In genomic region chr5:95611396-95611795, GRCh38 we compare ENCODE assay signal across 34 cellular contexts. TPM values are rescaled to one million over a fixed set of nuclear protein-coding genes. Genes with fewer than 3 reads are reported as not detected.
DNase-seq lines count a peak whose midpoint lies in the region; ATAC-seq, FAIRE-seq and TF ChIP-seq lines count a peak whose summit lies in the region.
"Had no signal": no experiment of that assay in that cellular context is flagged by ENCODE, and none has a peak within 500 bp of the region (broad histone marks: within the 10 kb centered on the region; RNA-seq: fewer than 3 reads in every experiment).

No MANE protein-coding gene starts in this region.

- H3K27ac ChIP-seq in HepG2 (ENCODE audit: extremely low read length, insufficient read depth, low read length) (no peak overlapping the region), right lobe of liver (no peak overlapping the region), K562 (ENCODE audit: extremely low read depth, low read depth, low read length) (no peak overlapping the region)
- H3K27ac ChIP-seq: 22Rv1; A549; BLaER1; BLaER1 treated with 17β-estradiol and CSF1 and Interleukin-3, amounts not matched to agents 10 nM and 100 nM; C4-2B had no signal

- H3K4me3 ChIP-seq in HepG2 (replicated peaks in 1 of 3; ENCODE audit: insufficient read depth in 1 of 3, low read depth in 2 of 3, low read length in 3 of 3): no peak overlapping the region
- no peak overlapping the region for H3K4me3 ChIP-seq in right lobe of liver
- no peak overlapping the region for H3K4me3 ChIP-seq in K562
- H3K4me3 ChIP-seq: A549; BLaER1; BLaER1 treated with 17β-estradiol and CSF1 and Interleukin-3, amounts not matched to agents 10 nM and 100 nM had no signal

- H3K36me3 ChIP-seq in HepG2 (replicated peaks in 1 of 2; ENCODE audit: control insufficient read depth in 1 of 2, insufficient read depth in 2 of 2, low read length in 2 of 2) (no peaks in the 10 kb centered on the region), right lobe of liver (no peaks in the 10 kb centered on the region), K562 (ENCODE audit: control insufficient read depth, insufficient read depth, low read length) (no peaks in the 10 kb centered on the region)
- H3K36me3 ChIP-seq: BE2C, BLaER1 had no signal

- intact Hi-C loops in HepG2 (cut with micrococcal nuclease; ENCODE audit: unreplicated experiment): no loop called here
- intact Hi-C loops in right lobe of liver (cut with DNase I): no loop called here
- intact Hi-C loops in K562 (cut with micrococcal nuclease): no loop called here

- H2AFZ ChIP-seq in HepG2 (ENCODE audit: low read length) (no peak overlapping the region), K562 (ENCODE audit: low read depth, low read length) (no peak overlapping the region)

- TF ChIP-seq POLR2A in HepG2 (IDR thresholded peaks at IDR 0.05; ENCODE audit: insufficient read depth in 1 of 2, low read depth in 2 of 2, low read length in 2 of 2): no peak
- TF ChIP-seq POLR2A in right lobe of liver (IDR thresholded peaks at IDR 0.05): no peak
- TF ChIP-seq POLR2A in K562 (conservative IDR thresholded peaks at IDR 0.05): no peak

- FAIRE-seq in HepG2 (lab: Jason Lieb, UNC): no peak
- peak; percentile 40 for FAIRE-seq in G401.6 (lab: Jason Lieb, UNC)
- no peak for FAIRE-seq in K562 (lab: Jason Lieb, UNC)
- no peak for FAIRE-seq in RCC 7860 (lab: Jason Lieb, UNC)
- FAIRE-seq: A549, D721Med had no signal

- BruUV-seq in HepG2 (replicated peaks; lab: Mats Ljungman, UMichigan): no TSS peak
- no TSS peak for BruUV-seq in K562 (replicated peaks; lab: Mats Ljungman, UMichigan)

- H3K4me1 ChIP-seq in HepG2 (ENCODE audit: insufficient read depth, low read length) (peaks cover 8% of the 10 kb centered on the region; the same call in 1 of the 2 replicates), right lobe of liver (peaks cover 0 to 2% (median 0%) of the 10 kb centered on the region in 4 donors), K562 (replicated peaks in 1 of 2; ENCODE audit: control insufficient read depth in 2 of 2, insufficient read depth in 2 of 2, low read length in 2 of 2) (no peaks in the 10 kb centered on the region; a peak in 1 of 5 replicates)
- H3K4me1 ChIP-seq: A549, BE2C, BLaER1, Caco-2 had no signal

- no peaks in the 10 kb centered on the region for H3K9me1 ChIP-seq in K562 (ENCODE audit: control insufficient read depth, insufficient read depth, low read length)

- H3K9me3 ChIP-seq in HepG2 (ENCODE audit: low read length): no peaks in the 10 kb centered on the region
- no peaks in the 10 kb centered on the region for H3K9me3 ChIP-seq in right lobe of liver
- H3K9me3 ChIP-seq in K562 (replicated peaks; ENCODE audit: control insufficient read depth, insufficient read depth, low read depth, low read length): peaks cover 2% of the 10 kb centered on the region
- H3K9me3 ChIP-seq: BE2C had no signal

- TF ChIP-seq EP300 in HepG2 (IDR thresholded peaks at IDR 0.05; ENCODE audit: low read depth in 2 of 2, low read length in 2 of 2) (no peak), HepG2 (CRISPR knock-in tag; IDR thresholded peaks at IDR 0.05; ENCODE audit: borderline replicate concordance) (no peak), K562 (IDR thresholded peaks at IDR 0.05; ENCODE audit: low read length) (no peak)

- TF ChIP-seq CTCF in HepG2 (CRISPR knock-in tag; IDR thresholded peaks at IDR 0.05) (no peak), right lobe of liver (IDR thresholded peaks at IDR 0.05) (no peak), K562 (IDR thresholded peaks at IDR 0.05 in 2 of 3, conservative IDR thresholded peaks at IDR 0.05 in 1 of 3; ENCODE audit: insufficient read depth in 2 of 3, low read depth in 1 of 3, low read length in 3 of 3) (no peak)

- H3K79me2 ChIP-seq in HepG2 (ENCODE audit: insufficient read depth, low read length) (no peaks in the 10 kb centered on the region), K562 (ENCODE audit: control insufficient read depth, insufficient read depth, low read length) (no peaks in the 10 kb centered on the region)

- H3K4me2 ChIP-seq in HepG2 (ENCODE audit: low read depth, low read length) (no peak overlapping the region), K562 (ENCODE audit: insufficient read depth, low read length) (no peak overlapping the region)
- H3K4me2 ChIP-seq: A549; BLaER1; BLaER1 treated with 17β-estradiol and CSF1 and Interleukin-3, amounts not matched to agents 10 nM and 100 nM had no signal

- CTCF ChIA-PET in HepG2 (lab: Yijun Ruan, JAX; ENCODE audit: low intra/inter-chr PET ratio, low total read pairs): no interaction called here
- CTCF ChIA-PET in K562 (lab: Yijun Ruan, JAX; ENCODE audit: low intra/inter-chr PET ratio): no interaction called here

- H3K27me3 ChIP-seq in HepG2 (ENCODE audit: control insufficient read depth in 1 of 2, insufficient read depth in 2 of 2, low read length in 2 of 2) (no peaks in the 10 kb centered on the region; a peak in 1 of 5 replicates), right lobe of liver (no peaks in the 10 kb centered on the region), K562 (ENCODE audit: control insufficient read depth in 2 of 2, insufficient read depth in 2 of 2, low read length in 2 of 2) (no peaks in the 10 kb centered on the region)
- H3K27me3 ChIP-seq: BE2C; BLaER1; BLaER1 treated with 17β-estradiol and CSF1 and Interleukin-3, amounts not matched to agents 10 nM and 100 nM had no signal

- H4K20me1 ChIP-seq in HepG2 (ENCODE audit: insufficient read depth, low read length) (no peaks in the 10 kb centered on the region), K562 (replicated peaks; ENCODE audit: control insufficient read depth, insufficient read depth, low read length) (no peaks in the 10 kb centered on the region)
- H4K20me1 ChIP-seq: BLaER1; BLaER1 treated with 17β-estradiol and CSF1 and Interleukin-3, amounts not matched to agents 10 nM and 100 nM had no signal

- in situ Hi-C loops in HepG2 (cut with HindIII; ENCODE audit: extremely low pct_ligation_motif_present, low pct_unique_long_range_greater_than_20kb) (no loop called here), K562 (cut with MboI) (no loop called here)

- DNase-seq in HepG2 (ENCODE audit: low spot score) (no peak), right lobe of liver (no peak), K562 (ENCODE audit: extremely low read depth in 1 of 4, low spot score in 3 of 4) (no peak), RCC 7860 (ENCODE audit: low spot score) (no peak)
- DNase-seq: 8988T; ACHN; AML-193; BE2C; C1 segment of cervical spinal cord; Caco-2; Calu3; CD4-positive, alpha-beta memory T cell; CD4-positive, alpha-beta T cell; CD4-positive, CD25-positive, alpha-beta regulatory T cell; CD8-positive, alpha-beta memory T cell; CD8-positive, alpha-beta T cell; COR-L47; DMS 273 treated with DMSO at 0.1 percent for 48 hours; DMS153; DMS53; DMS79; DMS79 treated with DMSO at 0.1 percent for 48 hours; DND-41; EL had no signal

- TF ChIP-seq RAD21 in HepG2 (CRISPR knock-in tag; IDR thresholded peaks at IDR 0.05) (no peak), K562 (CRISPR knock-in tag; conservative IDR thresholded peaks at IDR 0.05 in 1 of 2, IDR thresholded peaks at IDR 0.05 in 1 of 2) (no peak)

- POLR2A ChIA-PET in HepG2 (lab: Yijun Ruan, JAX) (no interaction called here), K562 (lab: Yijun Ruan, JAX) (interaction anchor here (0.6 kb wide), 1 partner anchor 1571 kb away, joined by 3 read pairs; no protein-coding TSS in a partner anchor)

- WGBS in HepG2 (ENCODE audit: low lambda C conversion rate): 24% methylated on average over 3 of the region's 3 CpGs
- 83% methylated on average over 2 of the region's 3 CpGs for WGBS in right lobe of liver (ENCODE audit: insufficient coverage, low coverage, low lambda C conversion rate, missing lambda C conversion rate)
- 18% methylated on average over 3 of the region's 3 CpGs for whole genome bisulfite sequencing in K562 (ENCODE audit: insufficient coverage, low coverage, missing lambda C conversion rate)

- ATAC-seq in HepG2 (no peak), right lobe of liver (no peak), K562 (no peak), GM19035 (IDR thresholded peaks at IDR 0.05; ENCODE audit: unreplicated experiment) (no peak)
- ATAC-seq: A549; CD8-positive, alpha-beta T cell had no signal

- H3K9ac ChIP-seq in HepG2 (ENCODE audit: insufficient read depth, low read depth, low read length) (no peak overlapping the region), K562 (ENCODE audit: insufficient read depth in 1 of 2, low read depth in 2 of 2, low read length in 2 of 2) (no peak overlapping the region)
- H3K9ac ChIP-seq: BLaER1; BLaER1 treated with 17β-estradiol and CSF1 and Interleukin-3, amounts not matched to agents 10 nM and 100 nM had no signal

RNA-seq across cellular contexts. Expression of gene GPR150, which starts 8.5 kb away (rescaled TPM):
- total RNA-seq in HepG2 (2016; rRNA removed; fragmentation: Illumina TruSeq; extraction: Trizol): not detected in 2 replicates
- total RNA-seq in HepG2 (2016; cell fraction: cytosol; rRNA removed; fragmentation: Illumina TruSeq; extraction: Trizol; ENCODE audit: low read depth): not detected in 2 replicates
- not detected in 2 replicates for total RNA-seq in HepG2 (2016; cell fraction: insoluble cytoplasmic fraction; rRNA removed; fragmentation: Illumina TruSeq; extraction: Trizol)
- not detected in 2 replicates for total RNA-seq in HepG2 (2016; cell fraction: membrane; rRNA removed; fragmentation: Illumina TruSeq; extraction: Trizol)
- not detected in 2 replicates for total RNA-seq in HepG2 (2016; cell fraction: nucleus; rRNA removed; fragmentation: Illumina TruSeq; extraction: Trizol)
- 0.03 TPM in 1 of 2 replicates, not detected in the other for polyA plus RNA-seq in HepG2 (2011; rRNA removed)
- polyA plus RNA-seq in HepG2 (2011; cell fraction: cytosol; rRNA removed): not detected in 2 replicates
- 0.06 TPM in 1 of 2 replicates, not detected in the other for polyA plus RNA-seq in HepG2 (2011; cell fraction: nucleus; rRNA removed)
- polyA plus RNA-seq in HepG2 (2012): not detected in 2 replicates
- polyA plus RNA-seq in HepG2 (2016; cell fraction: cytosol; fragmentation: Illumina TruSeq; extraction: Trizol; ENCODE audit: low read depth): not detected in 2 replicates
- polyA plus RNA-seq in HepG2 (2016; cell fraction: insoluble cytoplasmic fraction; fragmentation: Illumina TruSeq; extraction: Trizol; ENCODE audit: low read depth): not detected in 2 replicates
- not detected in 2 replicates for polyA plus RNA-seq in HepG2 (2016; cell fraction: membrane; fragmentation: Illumina TruSeq; extraction: Trizol; ENCODE audit: low read depth)
- polyA plus RNA-seq in HepG2 (2016; cell fraction: nucleus; fragmentation: Illumina TruSeq; extraction: Trizol; ENCODE audit: insufficient read depth, low read depth): not detected in 2 replicates
- polyA minus RNA-seq in HepG2 (2011; rRNA and poly(A)+ RNA removed; ENCODE audit: low replicate concordance): not detected in 2 replicates
- polyA minus RNA-seq in HepG2 (2011; cell fraction: cytosol; rRNA and poly(A)+ RNA removed): not detected in 2 replicates
- polyA minus RNA-seq in HepG2 (2011; cell fraction: nucleus; rRNA and poly(A)+ RNA removed): not detected in 2 replicates
- under 1 TPM in 4 of 6 experiments, not detected in 2; 0.11 to 0.31 (median 0.17) TPM for total RNA-seq in right lobe of liver
- total RNA-seq in K562 (2011; cell fraction: chromatin; rRNA removed; ENCODE audit: low replicate concordance): not detected in 2 replicates
- total RNA-seq in K562 (2011; cell fraction: nucleolus; rRNA removed): not detected in 2 replicates
- total RNA-seq in K562 (2011; cell fraction: nucleoplasm; rRNA removed): not detected in 2 replicates
- not detected in 2 replicates for total RNA-seq in K562 (2014; rRNA removed)
- not detected in 2 replicates for total RNA-seq in K562 (2014; rRNA removed; fragmentation: Illumina TruSeq; extraction: Trizol)
- total RNA-seq in K562 (2015; rRNA removed; fragmentation: Illumina TruSeq; extraction: Trizol): not detected in 2 replicates
- total RNA-seq in K562 (2021): not detected in 2 replicates
- not detected in 2 replicates for polyA plus RNA-seq in K562 (2011; rRNA removed)
- polyA plus RNA-seq in K562 (2011; cell fraction: cytosol; rRNA removed): not detected in 2 replicates
- polyA plus RNA-seq in K562 (2011; cell fraction: nucleus; rRNA removed): not detected in 2 replicates
- not detected in 2 replicates for polyA plus RNA-seq in K562 (2012)
- polyA plus RNA-seq in K562 (2014; fragmentation: Illumina TruSeq; extraction: Trizol): not detected in 2 replicates
- polyA plus RNA-seq in K562 (2014; fragmentation: Nextera tagmentation; extraction: Ambion mirVana): not detected
- not detected in 2 replicates for polyA plus RNA-seq in K562 (2014; rRNA removed)
- polyA minus RNA-seq in K562 (2011; rRNA and poly(A)+ RNA removed): not detected in 2 replicates
- not detected in 2 replicates for polyA minus RNA-seq in K562 (2011; cell fraction: cytosol; rRNA and poly(A)+ RNA removed)
- not detected in 2 replicates for polyA minus RNA-seq in K562 (2011; cell fraction: nucleus; rRNA and poly(A)+ RNA removed)
- total RNA-seq: A172 had no signal
- polyA plus RNA-seq: CD14-positive monocyte had no signal

RNA-seq across cellular contexts. Expression of gene RFESD, which starts 35.2 kb away (rescaled TPM):
- total RNA-seq in HepG2 (2016; rRNA removed; fragmentation: Illumina TruSeq; extraction: Trizol) (1.2 and 2.2 TPM in 2 replicates), right lobe of liver (1 to 10 TPM in 4 of 6 experiments, under 1 TPM in 2; 0.56 to 2.2 (median 1.6) TPM), K562 (2014; rRNA removed) (59.6 and 62.3 TPM in 2 replicates), K562 (2014; rRNA removed; fragmentation: Illumina TruSeq; extraction: Trizol) (192 and 220 TPM in 2 replicates), K562 (2015; rRNA removed; fragmentation: Illumina TruSeq; extraction: Trizol) (128 and 140 TPM in 2 replicates), K562 (2021) (128 and 129 TPM in 2 replicates)
- total RNA-seq in HepG2 (2016; cell fraction: cytosol; rRNA removed; fragmentation: Illumina TruSeq; extraction: Trizol; ENCODE audit: low read depth): 1.3 and 1.6 TPM in 2 replicates
- total RNA-seq in HepG2 (2016; cell fraction: insoluble cytoplasmic fraction; rRNA removed; fragmentation: Illumina TruSeq; extraction: Trizol): 1.1 and 1.9 TPM in 2 replicates
- total RNA-seq in HepG2 (2016; cell fraction: membrane; rRNA removed; fragmentation: Illumina TruSeq; extraction: Trizol): 0.65 and 1.2 TPM in 2 replicates
- total RNA-seq in HepG2 (2016; cell fraction: nucleus; rRNA removed; fragmentation: Illumina TruSeq; extraction: Trizol): 1.8 and 2.5 TPM in 2 replicates
- polyA plus RNA-seq in HepG2 (2011; rRNA removed) (1.1 TPM in 2 replicates), K562 (2011; rRNA removed) (106 and 218 TPM in 2 replicates), K562 (2014; fragmentation: Illumina TruSeq; extraction: Trizol) (120 and 129 TPM in 2 replicates), K562 (2014; fragmentation: Nextera tagmentation; extraction: Ambion mirVana) (100 to 1,000 TPM; 506 to 600 TPM), K562 (2014; rRNA removed) (102 and 125 TPM in 2 replicates)
- 0.32 and 0.51 TPM in 2 replicates for polyA plus RNA-seq in HepG2 (2011; cell fraction: cytosol; rRNA removed)
- 0.24 and 0.50 TPM in 2 replicates for polyA plus RNA-seq in HepG2 (2011; cell fraction: nucleus; rRNA removed)
- 1.1 and 1.6 TPM in 2 replicates for polyA plus RNA-seq in HepG2 (2012)
- polyA plus RNA-seq in HepG2 (2016; cell fraction: cytosol; fragmentation: Illumina TruSeq; extraction: Trizol; ENCODE audit: low read depth): 0.32 and 0.85 TPM in 2 replicates
- 1.5 and 2.0 TPM in 2 replicates for polyA plus RNA-seq in HepG2 (2016; cell fraction: insoluble cytoplasmic fraction; fragmentation: Illumina TruSeq; extraction: Trizol; ENCODE audit: low read depth)
- polyA plus RNA-seq in HepG2 (2016; cell fraction: membrane; fragmentation: Illumina TruSeq; extraction: Trizol; ENCODE audit: low read depth): 0.31 and 0.51 TPM in 2 replicates
- 1.8 and 2.3 TPM in 2 replicates for polyA plus RNA-seq in HepG2 (2016; cell fraction: nucleus; fragmentation: Illumina TruSeq; extraction: Trizol; ENCODE audit: insufficient read depth, low read depth)
- 0.10 and 0.96 TPM in 2 replicates for polyA minus RNA-seq in HepG2 (2011; rRNA and poly(A)+ RNA removed; ENCODE audit: low replicate concordance)
- polyA minus RNA-seq in HepG2 (2011; cell fraction: cytosol; rRNA and poly(A)+ RNA removed): 0.79 TPM in 1 of 2 replicates, not detected in the other
- 1.1 and 1.8 TPM in 2 replicates for polyA minus RNA-seq in HepG2 (2011; cell fraction: nucleus; rRNA and poly(A)+ RNA removed)
- 53.1 and 146 TPM in 2 replicates for total RNA-seq in K562 (2011; cell fraction: chromatin; rRNA removed; ENCODE audit: low replicate concordance)
- 30.5 and 38.8 TPM in 2 replicates for total RNA-seq in K562 (2011; cell fraction: nucleolus; rRNA removed)
- total RNA-seq in K562 (2011; cell fraction: nucleoplasm; rRNA removed): 87.9 and 144 TPM in 2 replicates
- polyA plus RNA-seq in K562 (2011; cell fraction: cytosol; rRNA removed): 21.1 and 32.0 TPM in 2 replicates
- polyA plus RNA-seq in K562 (2011; cell fraction: nucleus; rRNA removed): 44.8 and 55.3 TPM in 2 replicates
- polyA plus RNA-seq in K562 (2012): 47.8 and 127 TPM in 2 replicates
- polyA minus RNA-seq in K562 (2011; rRNA and poly(A)+ RNA removed): 78.8 and 104 TPM in 2 replicates
- polyA minus RNA-seq in K562 (2011; cell fraction: cytosol; rRNA and poly(A)+ RNA removed): 27.6 and 34.3 TPM in 2 replicates
- polyA minus RNA-seq in K562 (2011; cell fraction: nucleus; rRNA and poly(A)+ RNA removed): 66.6 and 78.3 TPM in 2 replicates

RNA-seq across cellular contexts. Expression of gene ARSK, which starts 56.5 kb away (rescaled TPM):
- total RNA-seq in HepG2 (2016; rRNA removed; fragmentation: Illumina TruSeq; extraction: Trizol): 5.9 and 7.9 TPM in 2 replicates
- total RNA-seq in HepG2 (2016; cell fraction: cytosol; rRNA removed; fragmentation: Illumina TruSeq; extraction: Trizol; ENCODE audit: low read depth): 1.8 and 1.9 TPM in 2 replicates
- 5.8 and 7.1 TPM in 2 replicates for total RNA-seq in HepG2 (2016; cell fraction: insoluble cytoplasmic fraction; rRNA removed; fragmentation: Illumina TruSeq; extraction: Trizol)
- 3.2 and 4.5 TPM in 2 replicates for total RNA-seq in HepG2 (2016; cell fraction: membrane; rRNA removed; fragmentation: Illumina TruSeq; extraction: Trizol)
- total RNA-seq in HepG2 (2016; cell fraction: nucleus; rRNA removed; fragmentation: Illumina TruSeq; extraction: Trizol): 9.3 and 9.9 TPM in 2 replicates
- 6.0 and 7.9 TPM in 2 replicates for polyA plus RNA-seq in HepG2 (2011; rRNA removed)
- 4.2 and 6.1 TPM in 2 replicates for polyA plus RNA-seq in HepG2 (2011; cell fraction: cytosol; rRNA removed)
- 1.6 and 2.2 TPM in 2 replicates for polyA plus RNA-seq in HepG2 (2011; cell fraction: nucleus; rRNA removed)
- 5.3 and 6.3 TPM in 2 replicates for polyA plus RNA-seq in HepG2 (2012)
- polyA plus RNA-seq in HepG2 (2016; cell fraction: cytosol; fragmentation: Illumina TruSeq; extraction: Trizol; ENCODE audit: low read depth): 1.1 and 1.2 TPM in 2 replicates
- 6.0 and 7.2 TPM in 2 replicates for polyA plus RNA-seq in HepG2 (2016; cell fraction: insoluble cytoplasmic fraction; fragmentation: Illumina TruSeq; extraction: Trizol; ENCODE audit: low read depth)
- 2.6 and 3.0 TPM in 2 replicates for polyA plus RNA-seq in HepG2 (2016; cell fraction: membrane; fragmentation: Illumina TruSeq; extraction: Trizol; ENCODE audit: low read depth)
- polyA plus RNA-seq in HepG2 (2016; cell fraction: nucleus; fragmentation: Illumina TruSeq; extraction: Trizol; ENCODE audit: insufficient read depth, low read depth): 8.9 and 9.1 TPM in 2 replicates
- polyA minus RNA-seq in HepG2 (2011; rRNA and poly(A)+ RNA removed; ENCODE audit: low replicate concordance): 3.8 and 3.9 TPM in 2 replicates
- polyA minus RNA-seq in HepG2 (2011; cell fraction: cytosol; rRNA and poly(A)+ RNA removed): 5.4 and 5.8 TPM in 2 replicates
- polyA minus RNA-seq in HepG2 (2011; cell fraction: nucleus; rRNA and poly(A)+ RNA removed): 9.3 and 10.3 TPM in 2 replicates
- total RNA-seq in right lobe of liver: 1 to 10 TPM; 2.1 to 4.9 (median 4.0) TPM
- 5.1 and 20.8 TPM in 2 replicates for total RNA-seq in K562 (2011; cell fraction: chromatin; rRNA removed; ENCODE audit: low replicate concordance)
- total RNA-seq in K562 (2011; cell fraction: nucleolus; rRNA removed): 4.8 and 7.0 TPM in 2 replicates
- 9.5 and 11.5 TPM in 2 replicates for total RNA-seq in K562 (2011; cell fraction: nucleoplasm; rRNA removed)
- 5.2 and 6.4 TPM in 2 replicates for total RNA-seq in K562 (2014; rRNA removed)
- 6.8 and 7.7 TPM in 2 replicates for total RNA-seq in K562 (2014; rRNA removed; fragmentation: Illumina TruSeq; extraction: Trizol)
- total RNA-seq in K562 (2015; rRNA removed; fragmentation: Illumina TruSeq; extraction: Trizol): 7.1 and 8.0 TPM in 2 replicates
- total RNA-seq in K562 (2021): 5.5 and 6.1 TPM in 2 replicates
- 6.6 and 9.4 TPM in 2 replicates for polyA plus RNA-seq in K562 (2011; rRNA removed)
- 3.3 and 4.7 TPM in 2 replicates for polyA plus RNA-seq in K562 (2011; cell fraction: cytosol; rRNA removed)
- 2.4 and 2.5 TPM in 2 replicates for polyA plus RNA-seq in K562 (2011; cell fraction: nucleus; rRNA removed)
- 7.2 and 7.4 TPM in 2 replicates for polyA plus RNA-seq in K562 (2012)
- polyA plus RNA-seq in K562 (2014; fragmentation: Illumina TruSeq; extraction: Trizol): 8.5 and 8.9 TPM in 2 replicates
- 1 to 10 TPM; 2.7 to 2.8 TPM for polyA plus RNA-seq in K562 (2014; fragmentation: Nextera tagmentation; extraction: Ambion mirVana)
- polyA plus RNA-seq in K562 (2014; rRNA removed): 9.1 and 12.3 TPM in 2 replicates
- 11.8 TPM in 2 replicates for polyA minus RNA-seq in K562 (2011; rRNA and poly(A)+ RNA removed)
- polyA minus RNA-seq in K562 (2011; cell fraction: cytosol; rRNA and poly(A)+ RNA removed): 2.9 and 4.4 TPM in 2 replicates
- polyA minus RNA-seq in K562 (2011; cell fraction: nucleus; rRNA and poly(A)+ RNA removed): 5.5 and 8.1 TPM in 2 replicates

RNA-seq across cellular contexts. Expression of gene SKIC3, which starts 56.6 kb away (rescaled TPM):
- total RNA-seq in HepG2 (2016; rRNA removed; fragmentation: Illumina TruSeq; extraction: Trizol) (61.5 and 86.9 TPM in 2 replicates), right lobe of liver (10 to 100 TPM; 29.0 to 42.2 (median 38.0) TPM), K562 (2014; rRNA removed) (37.7 and 38.1 TPM in 2 replicates), K562 (2014; rRNA removed; fragmentation: Illumina TruSeq; extraction: Trizol) (65.7 and 78.5 TPM in 2 replicates), K562 (2015; rRNA removed; fragmentation: Illumina TruSeq; extraction: Trizol) (62.2 and 63.9 TPM in 2 replicates), K562 (2021) (54.0 and 54.4 TPM in 2 replicates)
- total RNA-seq in HepG2 (2016; cell fraction: cytosol; rRNA removed; fragmentation: Illumina TruSeq; extraction: Trizol; ENCODE audit: low read depth): 3.7 and 5.5 TPM in 2 replicates
- 63.6 and 87.5 TPM in 2 replicates for total RNA-seq in HepG2 (2016; cell fraction: insoluble cytoplasmic fraction; rRNA removed; fragmentation: Illumina TruSeq; extraction: Trizol)
- total RNA-seq in HepG2 (2016; cell fraction: membrane; rRNA removed; fragmentation: Illumina TruSeq; extraction: Trizol): 18.7 and 19.0 TPM in 2 replicates
- total RNA-seq in HepG2 (2016; cell fraction: nucleus; rRNA removed; fragmentation: Illumina TruSeq; extraction: Trizol): 80.7 and 86.0 TPM in 2 replicates
- polyA plus RNA-seq in HepG2 (2011; rRNA removed) (34.3 and 36.9 TPM in 2 replicates), K562 (2011; rRNA removed) (65.9 and 72.4 TPM in 2 replicates), K562 (2014; fragmentation: Illumina TruSeq; extraction: Trizol) (33.8 and 37.6 TPM in 2 replicates), K562 (2014; fragmentation: Nextera tagmentation; extraction: Ambion mirVana) (10 to 100 TPM; 35.1 to 44.1 TPM), K562 (2014; rRNA removed) (29.4 and 30.7 TPM in 2 replicates)
- 9.5 and 14.6 TPM in 2 replicates for polyA plus RNA-seq in HepG2 (2011; cell fraction: cytosol; rRNA removed)
- 48.8 and 59.8 TPM in 2 replicates for polyA plus RNA-seq in HepG2 (2011; cell fraction: nucleus; rRNA removed)
- 34.0 and 34.3 TPM in 2 replicates for polyA plus RNA-seq in HepG2 (2012)
- 1.2 and 1.3 TPM in 2 replicates for polyA plus RNA-seq in HepG2 (2016; cell fraction: cytosol; fragmentation: Illumina TruSeq; extraction: Trizol; ENCODE audit: low read depth)
- 36.0 and 38.6 TPM in 2 replicates for polyA plus RNA-seq in HepG2 (2016; cell fraction: insoluble cytoplasmic fraction; fragmentation: Illumina TruSeq; extraction: Trizol; ENCODE audit: low read depth)
- polyA plus RNA-seq in HepG2 (2016; cell fraction: membrane; fragmentation: Illumina TruSeq; extraction: Trizol; ENCODE audit: low read depth): 3.1 and 4.3 TPM in 2 replicates
- 63.0 and 66.8 TPM in 2 replicates for polyA plus RNA-seq in HepG2 (2016; cell fraction: nucleus; fragmentation: Illumina TruSeq; extraction: Trizol; ENCODE audit: insufficient read depth, low read depth)
- polyA minus RNA-seq in HepG2 (2011; rRNA and poly(A)+ RNA removed; ENCODE audit: low replicate concordance): 18.7 and 33.3 TPM in 2 replicates
- 22.9 and 27.7 TPM in 2 replicates for polyA minus RNA-seq in HepG2 (2011; cell fraction: cytosol; rRNA and poly(A)+ RNA removed)
- 175 and 181 TPM in 2 replicates for polyA minus RNA-seq in HepG2 (2011; cell fraction: nucleus; rRNA and poly(A)+ RNA removed)
- total RNA-seq in K562 (2011; cell fraction: chromatin; rRNA removed; ENCODE audit: low replicate concordance): 52.7 and 299 TPM in 2 replicates
- 21.8 and 35.8 TPM in 2 replicates for total RNA-seq in K562 (2011; cell fraction: nucleolus; rRNA removed)
- 65.2 and 78.6 TPM in 2 replicates for total RNA-seq in K562 (2011; cell fraction: nucleoplasm; rRNA removed)
- polyA plus RNA-seq in K562 (2011; cell fraction: cytosol; rRNA removed): 8.7 and 18.9 TPM in 2 replicates
- 45.8 and 107 TPM in 2 replicates for polyA plus RNA-seq in K562 (2011; cell fraction: nucleus; rRNA removed)
- polyA plus RNA-seq in K562 (2012): 27.8 and 38.9 TPM in 2 replicates
- polyA minus RNA-seq in K562 (2011; rRNA and poly(A)+ RNA removed): 177 and 186 TPM in 2 replicates
- 30.2 and 42.8 TPM in 2 replicates for polyA minus RNA-seq in K562 (2011; cell fraction: cytosol; rRNA and poly(A)+ RNA removed)
- polyA minus RNA-seq in K562 (2011; cell fraction: nucleus; rRNA and poly(A)+ RNA removed): 66.2 and 144 TPM in 2 replicates

Comparison
In these comparisons a context has a peak if more than half of its experiments do, and no peak if none do; other contexts are left out.
1. RNA of gene RFESD, which starts 35.2 kb away (total RNA-seq): 30.5 to 220 TPM in K562; 0.65 to 2.5 TPM in HepG2 and 0.56 to 2.2 TPM in right lobe of liver; every median in the first group is over 4 times any median in the second.
2. Of the 241 proteins assayed by ChIP-seq in both HepG2 and K562: peak only in HepG2: MAFF; only in K562: ZNF274; in both: none; in neither: 238; mixed calls (peak in some experiments, not most) for 1.